24 cellular contexts compared by ENCODE assay signal in the genomic region with DNA sequence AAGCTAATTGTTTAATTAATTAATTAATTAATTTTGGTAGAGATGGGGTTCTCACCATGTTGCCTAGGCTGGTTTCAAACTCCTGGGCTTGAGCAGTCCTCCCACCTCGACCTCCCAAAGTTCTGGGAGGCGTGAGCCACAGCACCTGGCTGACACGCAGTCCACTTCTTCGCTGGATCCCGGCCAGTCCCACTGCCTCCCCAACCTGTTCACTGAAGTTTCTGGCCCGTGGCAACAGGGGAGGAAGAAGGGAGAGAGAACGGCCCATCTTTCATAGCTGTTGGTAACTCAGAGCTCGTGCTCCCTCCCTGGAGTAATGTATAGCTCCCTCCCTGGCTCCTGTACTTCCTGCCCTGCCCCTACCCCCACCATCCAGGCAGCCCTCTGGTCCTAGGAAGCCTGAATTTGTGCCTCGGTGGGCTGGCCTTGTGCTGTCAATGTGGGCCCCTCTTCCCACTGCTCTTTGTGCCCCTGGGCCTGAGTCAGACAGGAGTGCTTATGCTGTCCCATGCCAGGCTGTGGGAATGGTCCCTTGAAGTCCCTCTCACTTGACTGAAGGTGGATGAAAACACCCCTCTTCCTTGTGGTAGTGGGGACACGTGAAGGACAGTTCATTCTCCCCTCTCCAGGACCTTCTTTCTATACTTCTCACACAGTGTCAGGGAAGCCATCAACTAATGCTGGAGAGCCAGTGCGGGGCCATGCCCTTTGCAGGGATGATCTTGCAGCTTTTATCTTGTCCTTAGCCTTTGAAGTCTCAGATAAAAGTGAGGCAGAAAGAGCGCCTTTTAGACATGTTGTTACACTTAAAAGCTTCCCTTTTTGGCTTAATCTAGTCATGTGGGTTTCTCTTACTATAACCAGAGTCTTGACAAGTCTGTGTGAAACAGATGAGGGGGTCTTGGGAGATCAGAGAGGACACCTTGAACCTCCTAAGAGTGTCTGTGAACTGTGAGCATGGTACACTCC. TPM values are rescaled to one million over a fixed set of nuclear protein-coding genes. Genes with fewer than 3 reads are reported as not detected.
DNase-seq lines count a peak whose midpoint lies in the region; ATAC-seq, FAIRE-seq and TF ChIP-seq lines count a peak whose summit lies in the region.
"Had no signal": no experiment of that assay in that cellular context is flagged by ENCODE, and none has a peak within 500 bp of the region (broad histone marks: within the 10 kb centered on the region; RNA-seq: fewer than 3 reads in every experiment).

No MANE protein-coding gene starts in this region.

- peak overlapping the region; percentile 34 for H3K27ac Mint-ChIP-seq in activated naive CD8-positive, alpha-beta T cell treated with anti-CD3 and anti-CD28 coated beads, Interleukin-2, amount 10 ng/mL, durations not matched to agents 7 days and 5 days
- no peak overlapping the region for H3K27ac Mint-ChIP-seq in activated naive CD8-positive, alpha-beta T cell treated with anti-CD3 and anti-CD28 coated beads for 36 hours
- no peak overlapping the region for H3K27ac Mint-ChIP-seq in type B pancreatic cell
- H3K27ac Mint-ChIP-seq: GM23338 had no signal

- intact Hi-C loops in GM12878 (cut with micrococcal nuclease; ENCODE audit: unreplicated experiment), result no loop called here
- intact Hi-C loops in body of pancreas (cut with DNase I), result no loop called here

- TF ChIP-seq EP300 in GM12878 (IDR thresholded peaks at IDR 0.05; ENCODE audit: borderline replicate concordance in 1 of 2, control insufficient read depth in 1 of 2, low read depth in 2 of 2, low read length in 2 of 2), result no peak

- peaks cover 9% of the 10 kb centered on the region for H3K4me1 Mint-ChIP-seq in activated naive CD8-positive, alpha-beta T cell treated with anti-CD3 and anti-CD28 coated beads, Interleukin-2, amount 10 ng/mL, durations not matched to agents 7 days and 5 days
- H3K4me1 Mint-ChIP-seq in activated naive CD8-positive, alpha-beta T cell treated with anti-CD3 and anti-CD28 coated beads for 36 hours, result peaks cover 7% of the 10 kb centered on the region
- peaks cover 9% of the 10 kb centered on the region for H3K4me1 Mint-ChIP-seq in type B pancreatic cell (ENCODE audit: unreplicated experiment)

- no peaks in the 10 kb centered on the region for H3K9me3 ChIP-seq in GM12878 (replicated peaks; ENCODE audit: control insufficient read depth, insufficient read depth, low read length)
- no peaks in the 10 kb centered on the region for H3K9me3 ChIP-seq in body of pancreas
- H3K9me3 ChIP-seq: BLaER1 treated with 17β-estradiol and CSF1 and Interleukin-3, amounts not matched to agents 10 nM and 100 nM had no signal

- in situ Hi-C loops in GM12878 (cut with MboI), result no loop called here

- peaks cover 2% of the 10 kb centered on the region for H3K27me3 Mint-ChIP-seq in activated naive CD8-positive, alpha-beta T cell treated with anti-CD3 and anti-CD28 coated beads, Interleukin-2, amount 10 ng/mL, durations not matched to agents 7 days and 5 days
- H3K27me3 Mint-ChIP-seq in activated naive CD8-positive, alpha-beta T cell treated with anti-CD3 and anti-CD28 coated beads for 36 hours, result peaks cover 9% of the 10 kb centered on the region
- no peaks in the 10 kb centered on the region for H3K27me3 Mint-ChIP-seq in type B pancreatic cell
- H3K27me3 Mint-ChIP-seq: CD8-positive, alpha-beta memory T cell had no signal

- no peaks in the 10 kb centered on the region; a peak in 1 of 4 replicates for H3K36me3 ChIP-seq in GM12878 (ENCODE audit: control insufficient read depth in 2 of 2, insufficient read depth in 2 of 2, low read length in 1 of 2)
- no peaks in the 10 kb centered on the region for H3K36me3 ChIP-seq in body of pancreas (replicated peaks in 1 of 2; ENCODE audit: insufficient read depth in 1 of 2, low read depth in 2 of 2)

- H3K4me1 ChIP-seq in GM12878 (ENCODE audit: control insufficient read depth, insufficient read depth, low read length) (no peaks in the 10 kb centered on the region), body of pancreas (peaks cover 7% of the 10 kb centered on the region)
- H3K4me1 ChIP-seq: BLaER1 treated with 17β-estradiol and CSF1 and Interleukin-3, amounts not matched to agents 10 nM and 100 nM had no signal

- no peaks in the 10 kb centered on the region for H4K20me1 ChIP-seq in GM12878 (ENCODE audit: control insufficient read depth, insufficient read depth)
- H4K20me1 ChIP-seq: BLaER1 treated with 17β-estradiol and CSF1 and Interleukin-3, amounts not matched to agents 10 nM and 100 nM had no signal

- no peak overlapping the region for H3K4me3 ChIP-seq in GM12878
- no peak overlapping the region for H3K4me3 ChIP-seq in body of pancreas
- H3K4me3 ChIP-seq: BLaER1 treated with 17β-estradiol and CSF1 and Interleukin-3, amounts not matched to agents 10 nM and 100 nM; GM23338 had no signal

- 63% methylated on average over 12 of the region's 12 CpGs for WGBS in GM12878 (ENCODE audit: insufficient coverage, insufficient replicate concordance, low lambda C conversion rate, missing lambda C conversion rate)
- WGBS in body of pancreas, 2 donors, result 90 to 93% methylated on average over 7 to 12 of the region's 12 CpGs

- CTCF ChIA-PET in GM12878 (lab: Yijun Ruan, JAX), result interaction anchor here (1.0 to 1.7 kb wide), 4 partner anchors 10 to 31 kb away, joined by 3 to 4 read pairs (median 4); no protein-coding TSS in a partner anchor

- H3K9ac ChIP-seq in GM12878 (ENCODE audit: control insufficient read depth, insufficient read depth, low read length), result no peak overlapping the region
- H3K9ac ChIP-seq: BLaER1 treated with 17β-estradiol and CSF1 and Interleukin-3, amounts not matched to agents 10 nM and 100 nM; KMS-11 had no signal

- TF ChIP-seq POLR2A in GM12878 (IDR thresholded peaks at IDR 0.05; ENCODE audit: low read depth, low read length), result no peak
- no peak for TF ChIP-seq POLR2A in body of pancreas (IDR thresholded peaks at IDR 0.05)

- RAD21 ChIA-PET in GM12878 (lab: Charles Lee; ENCODE audit: unreplicated experiment), result interaction anchor here (1.8 kb wide), 1 partner anchor 120 kb away, joined by 4 read pairs; no protein-coding TSS in a partner anchor

- TF ChIP-seq RAD21 in GM12878 (IDR thresholded peaks at IDR 0.05; ENCODE audit: insufficient read depth, low read depth, low read length), result no peak

- POLR2A ChIA-PET in activated naive CD8-positive, alpha-beta T cell treated with anti-CD3 and anti-CD28 coated beads, Interleukin-2, amount 10 ng/mL, durations not matched to agents 7 days and 5 days (lab: Charles Lee), result no interaction called here
- POLR2A ChIA-PET in GM12878 (lab: Charles Lee), result interaction anchor here (0.8 kb wide), 1 partner anchor 63 kb away, joined by 3 read pairs; no protein-coding TSS in a partner anchor

- H2AFZ ChIP-seq in GM12878 (ENCODE audit: control insufficient read depth, low read depth, low read length), result no peak overlapping the region
- H2AFZ ChIP-seq: GM23338 had no signal

- ATAC-seq in activated naive CD8-positive, alpha-beta T cell treated with anti-CD3 and anti-CD28 coated beads, Interleukin-2, amount 10 ng/mL, durations not matched to agents 7 days and 5 days (ENCODE audit: low read depth), result peak; percentile 39
- ATAC-seq in GM12878, result no peak
- no peak for ATAC-seq in body of pancreas
- ATAC-seq: GM23338, HCT116, PC-3, SK-N-SH treated with all-trans-retinoic acid at 6 μM for 48 hours had no signal

- H3K4me2 ChIP-seq in GM12878 (ENCODE audit: control insufficient read depth, insufficient read depth), result no peak overlapping the region
- H3K4me2 ChIP-seq: BLaER1 treated with 17β-estradiol and CSF1 and Interleukin-3, amounts not matched to agents 10 nM and 100 nM; GM23338; KMS-11 had no signal

- peaks cover 2% of the 10 kb centered on the region for H3K36me3 Mint-ChIP-seq in activated naive CD8-positive, alpha-beta T cell treated with anti-CD3 and anti-CD28 coated beads, Interleukin-2, amount 10 ng/mL, durations not matched to agents 7 days and 5 days
- H3K36me3 Mint-ChIP-seq in activated naive CD8-positive, alpha-beta T cell treated with anti-CD3 and anti-CD28 coated beads for 36 hours, result no peaks in the 10 kb centered on the region
- peaks cover 10% of the 10 kb centered on the region for H3K36me3 Mint-ChIP-seq in type B pancreatic cell

- H3K27me3 ChIP-seq in GM12878 (replicated peaks in 1 of 2; ENCODE audit: control insufficient read depth in 2 of 2, insufficient read depth in 2 of 2, low read length in 1 of 2) (no peaks in the 10 kb centered on the region), body of pancreas (no peaks in the 10 kb centered on the region)

- BruUV-seq in GM12878 (replicated peaks; lab: Mats Ljungman, UMichigan), result no TSS peak

- no peak overlapping the region for H3K27ac ChIP-seq in GM12878 (ENCODE audit: control insufficient read depth, insufficient read depth)
- no peak overlapping the region for H3K27ac ChIP-seq in body of pancreas
- H3K27ac ChIP-seq: BLaER1 treated with 17β-estradiol and CSF1 and Interleukin-3, amounts not matched to agents 10 nM and 100 nM; KMS-11 had no signal

- H3K79me2 ChIP-seq in GM12878 (ENCODE audit: control insufficient read depth, insufficient read depth, low read length), result no peaks in the 10 kb centered on the region

- no peak for FAIRE-seq in GM12878 (lab: Jason Lieb, UNC)
- FAIRE-seq: GM12891, GM18507 had no signal

- DNase-seq in activated naive CD8-positive, alpha-beta T cell treated with anti-CD3 and anti-CD28 coated beads, Interleukin-2, amount 10 ng/mL, durations not matched to agents 7 days and 5 days, result no peak
- DNase-seq in activated naive CD8-positive, alpha-beta T cell treated with anti-CD3 and anti-CD28 coated beads for 36 hours, result no peak
- DNase-seq in GM12878 (ENCODE audit: low read depth, low spot score) (no peak), mesenteric fat pad (ENCODE audit: low spot score) (peak; percentile 67), type B pancreatic cell (ENCODE audit: extremely low spot score, unreplicated experiment) (peak; percentile 36), EL (no peak), body of pancreas (no peak), NCI-H2081 treated with DMSO at 0.1 percent for 48 hours (lab: John Stamatoyannopoulos, UW) (no peak)
- DNase-seq: GDM1, NCI-H1417, NCI-H187, NCI-H226, NCI-H524, PC-3, RPMI8226, SIG-M5 had no signal

- H3K9me3 Mint-ChIP-seq in activated naive CD8-positive, alpha-beta T cell treated with anti-CD3 and anti-CD28 coated beads, Interleukin-2, amount 10 ng/mL, durations not matched to agents 7 days and 5 days, result no peaks in the 10 kb centered on the region
- H3K9me3 Mint-ChIP-seq in activated naive CD8-positive, alpha-beta T cell treated with anti-CD3 and anti-CD28 coated beads for 36 hours, result no peaks in the 10 kb centered on the region
- H3K9me3 Mint-ChIP-seq in type B pancreatic cell, result no peaks in the 10 kb centered on the region
- H3K9me3 Mint-ChIP-seq: CD8-positive, alpha-beta memory T cell; GM23338 had no signal

- no peak overlapping the region for H3K4me3 Mint-ChIP-seq in activated naive CD8-positive, alpha-beta T cell treated with anti-CD3 and anti-CD28 coated beads, Interleukin-2, amount 10 ng/mL, durations not matched to agents 7 days and 5 days
- no peak overlapping the region for H3K4me3 Mint-ChIP-seq in activated naive CD8-positive, alpha-beta T cell treated with anti-CD3 and anti-CD28 coated beads for 36 hours
- H3K4me3 Mint-ChIP-seq in type B pancreatic cell, result no peak overlapping the region
- H3K4me3 Mint-ChIP-seq: GM23338 had no signal

- TF ChIP-seq CTCF in GM12878 (IDR thresholded peaks at IDR 0.05 in 2 of 3, conservative IDR thresholded peaks at IDR 0.05 in 1 of 3; ENCODE audit: control insufficient read depth in 2 of 3, extremely low read depth in 1 of 3, insufficient read depth in 1 of 3, low read depth in 3 of 3, low read length in 3 of 3) (no peak), type B pancreatic cell (conservative IDR thresholded peaks at IDR 0.05) (no peak), body of pancreas (IDR thresholded peaks at IDR 0.05) (no peak)

- SMC1A ChIA-PET in GM12878 (lab: Charles Lee; ENCODE audit: uncharacterized antibody, unreplicated experiment), result interaction anchor here (0.7 to 2.9 kb wide), 8 partner anchors 8 to 144 kb away, joined by 3 to 12 read pairs (median 3); no protein-coding TSS in a partner anchor

RNA-seq across cellular contexts. Expression of a gene that starts 38.1 kb away (rescaled TPM):
- not detected for total RNA-seq in activated naive CD8-positive, alpha-beta T cell treated with anti-CD3 and anti-CD28 coated beads, Interleukin-2, amount 10 ng/mL, durations not matched to agents 7 days and 5 days
- not detected for total RNA-seq in activated naive CD8-positive, alpha-beta T cell treated with anti-CD3 and anti-CD28 coated beads for 36 hours
- total RNA-seq in GM12878 (2013; cell fraction: nucleolus; rRNA removed), result 16.3 and 18.6 TPM in 2 replicates
- total RNA-seq in GM12878 (2014; rRNA removed) (0.71 and 1.1 TPM in 2 replicates), GM12878 (2014; rRNA removed; fragmentation: Illumina TruSeq; extraction: Trizol) (0.49 and 0.55 TPM in 2 replicates), GM12878 (2021) (1.6 TPM in 2 replicates), mesenteric fat pad (169 TPM), type B pancreatic cell (ENCODE audit: low replicate concordance) (5.4 and 20.6 TPM in 2 replicates), body of pancreas (1 to 10 TPM; 3.1 to 7.6 TPM)
- polyA plus RNA-seq in GM12878 (2011; ENCODE audit: low read depth), result not detected
- polyA plus RNA-seq in GM12878 (2011; rRNA removed) (not detected in 2 replicates), GM12878 (2014; fragmentation: Illumina TruSeq; extraction: Trizol) (1.2 and 2.6 TPM in 2 replicates), GM12878 (2014; fragmentation: Nextera tagmentation; extraction: Ambion mirVana) (under 1 TPM; 0.13 to 0.38 TPM), GM12878 (2014; rRNA removed) (0.75 and 0.87 TPM in 2 replicates), GM12878 (2016; fragmentation: Nextera tagmentation; extraction: Ambion mirVana) (under 1 TPM; 0.76 to 0.82 TPM)
- polyA plus RNA-seq in GM12878 (2011; cell fraction: cytosol; rRNA removed), result 0.03 TPM in 1 of 2 replicates, not detected in the other
- 0.04 TPM in 1 of 2 replicates, not detected in the other for polyA plus RNA-seq in GM12878 (2011; cell fraction: nucleus; rRNA removed)
- 0.04 and 0.14 TPM in 2 replicates for polyA plus RNA-seq in GM12878 (2012)
- polyA minus RNA-seq in GM12878 (2011; rRNA and poly(A)+ RNA removed), result not detected in 2 replicates
- polyA minus RNA-seq in GM12878 (2011; cell fraction: cytosol; rRNA and poly(A)+ RNA removed), result not detected in 2 replicates
- not detected in 2 replicates for polyA minus RNA-seq in GM12878 (2011; cell fraction: nucleus; rRNA and poly(A)+ RNA removed)
- total RNA-seq: CD8-positive, alpha-beta memory T cell had no signal
- polyA plus RNA-seq: CD8-positive, alpha-beta memory T cell had no signal

Comparison
In these comparisons a context has a peak if more than half of its experiments do, and no peak if none do; other contexts are left out.
1. DNase-seq: peak in mesenteric fat pad (single experiment) and type B pancreatic cell (single experiment); none in activated naive CD8-positive, alpha-beta T cell treated with anti-CD3 and anti-CD28 coated beads, Interleukin-2, amount 10 ng/mL, durations not matched to agents 7 days and 5 days (single experiment), activated naive CD8-positive, alpha-beta T cell treated with anti-CD3 and anti-CD28 coated beads for 36 hours (single experiment), GM12878 (single experiment), EL (single experiment), body of pancreas (0 of 4) and NCI-H2081 treated with DMSO at 0.1 percent for 48 hours (single experiment).